In genomic region chr6:160972111-160972510, GRCh38 we compare ENCODE assay signal across 10 cellular contexts. TPM values are rescaled to one million over a fixed set of nuclear protein-coding genes. Genes with fewer than 3 reads are reported as not detected.
DNase-seq lines count a peak whose midpoint lies in the region; ATAC-seq and TF ChIP-seq lines count a peak whose summit lies in the region.
"Had no signal": no experiment of that assay in that cellular context is flagged by ENCODE, and none has a peak within 500 bp of the region (broad histone marks: within the 10 kb centered on the region; RNA-seq: fewer than 3 reads in every experiment).

No MANE protein-coding gene starts in this region.

- H3K27me3 ChIP-seq in OCI-LY3 (ENCODE audit: low read depth, low read length) (no peaks in the 10 kb centered on the region), right lobe of liver (no peaks in the 10 kb centered on the region)

- TF ChIP-seq POLR2A in right lobe of liver (IDR thresholded peaks at IDR 0.05), result no peak

- H3K4me1 Mint-ChIP-seq in HFFc6 (ENCODE audit: low read depth), result peaks cover 47% of the 10 kb centered on the region

- no peak for ATAC-seq in right lobe of liver

- no peaks in the 10 kb centered on the region for H3K36me3 ChIP-seq in OCI-LY3 (replicated peaks; ENCODE audit: low read depth, low read length)
- H3K36me3 ChIP-seq in right lobe of liver, result no peaks in the 10 kb centered on the region

- 71% methylated on average over 3 of the region's 3 CpGs for WGBS in right lobe of liver (ENCODE audit: insufficient coverage, low coverage, low lambda C conversion rate, missing lambda C conversion rate)

- no peaks in the 10 kb centered on the region for H3K36me3 Mint-ChIP-seq in HFFc6 (ENCODE audit: low read depth)

- peak overlapping the region; percentile 38 for H3K4me2 ChIP-seq in OCI-LY3 (ENCODE audit: low read length)

- H3K4me3 ChIP-seq in GM12865 (ENCODE audit: low read depth, low read length) (no peak overlapping the region), OCI-LY3 (ENCODE audit: low read length) (no peak overlapping the region), right lobe of liver (no peak overlapping the region)

- no peak overlapping the region for H2AFZ ChIP-seq in OCI-LY3 (ENCODE audit: low read depth, low read length)

- H3K9me3 ChIP-seq in OCI-LY3 (ENCODE audit: insufficient read depth, low read length) (no peaks in the 10 kb centered on the region), right lobe of liver (no peaks in the 10 kb centered on the region)

- H3K4me1 ChIP-seq in OCI-LY3 (ENCODE audit: low read length) (peaks cover 24% of the 10 kb centered on the region), right lobe of liver (no peaks in the 10 kb centered on the region)

- no peak overlapping the region for H3K9ac ChIP-seq in OCI-LY3 (ENCODE audit: low read length)

- H3K27ac ChIP-seq in OCI-LY3 (ENCODE audit: low read length) (no peak overlapping the region), right lobe of liver (no peak overlapping the region)

- H3K27ac Mint-ChIP-seq in HFFc6, result peak overlapping the region; percentile 92

- DNase-seq in GM12865 (ENCODE audit: low read depth) (peak; percentile 34), HFFc6 (peak; percentile 78), hepatic stellate cell (ENCODE audit: low spot score) (peak; percentile 21), SHP77 (lab: John Stamatoyannopoulos, UW) (no peak), dermis blood vessel endothelial cell (no peak), right lobe of liver (no peak)
- DNase-seq in activated CD4-positive, alpha-beta T cell treated with anti-CD3 and anti-CD28 coated beads for 48 hours, result no peak
- DNase-seq: KBM-7, midbrain had no signal

- intact Hi-C loops in right lobe of liver (cut with DNase I), result no loop called here

- H3K9me3 Mint-ChIP-seq in HFFc6, result no peaks in the 10 kb centered on the region

- H3K79me2 ChIP-seq in OCI-LY3 (ENCODE audit: low read length), result no peaks in the 10 kb centered on the region

- TF ChIP-seq CTCF in GM12865 (IDR thresholded peaks at IDR 0.05; ENCODE audit: insufficient read depth, low read depth, low read length, missing control alignments) (no peak), HFFc6 (IDR thresholded peaks at IDR 0.05) (no peak), OCI-LY3 (IDR thresholded peaks at IDR 0.05; ENCODE audit: low read depth, low read length) (no peak), right lobe of liver (IDR thresholded peaks at IDR 0.05) (no peak)

- peaks cover 16% of the 10 kb centered on the region for H3K27me3 Mint-ChIP-seq in HFFc6 (ENCODE audit: insufficient read depth)

- no peaks in the 10 kb centered on the region for H4K20me1 ChIP-seq in OCI-LY3 (ENCODE audit: insufficient read depth, low read length)

- no peak overlapping the region; the same call in 1 of the 2 replicates for H3K4me3 Mint-ChIP-seq in HFFc6

RNA-seq across cellular contexts. Expression of gene MAP3K4, which starts 19.5 kb away (rescaled TPM):
- total RNA-seq in HFFc6 (2021; fragmentation: NEBNext Ultra II Directional; extraction: Animal tissue kit (Norgen Biotek cat#: 25700)), result 10 to 100 TPM; 16.8 to 26.2 (median 22.3) TPM
- total RNA-seq in dermis blood vessel endothelial cell, result 26.5 and 33.5 TPM in 2 replicates
- total RNA-seq in right lobe of liver, result 10 to 100 TPM in 4 of 6 experiments, 1 to 10 TPM in 2; 9.4 to 20.5 (median 13.1) TPM

Comparison
In these comparisons a context has a peak if more than half of its experiments do, and no peak if none do; other contexts are left out.
1. DNase-seq: peak in GM12865 (single experiment), HFFc6 (single experiment) and hepatic stellate cell (single experiment); none in SHP77 (0 of 2), dermis blood vessel endothelial cell (single experiment), activated CD4-positive, alpha-beta T cell treated with anti-CD3 and anti-CD28 coated beads for 48 hours (single experiment) and right lobe of liver (0 of 3).